ENCODE assay signal across 35 cellular contexts in genomic region chr13:91272235-91272777, GRCh38.
"Had no signal": no experiment of that assay in that cellular context is flagged by ENCODE, and none has a peak within 500 bp of the region (broad histone marks: within the 10 kb centered on the region; RNA-seq: fewer than 3 reads in every experiment).

No MANE protein-coding gene starts in this region.

- H3K9me3 ChIP-seq: MG63 had no signal

- H3K36me3 ChIP-seq: MG63 had no signal

- H3K4me3 ChIP-seq: MG63 had no signal

- DNase-seq: Karpas-422, Kasumi-1, MG63, MM.1S, MV-4-11, NCI-H1048, NCI-H1092, NCI-H1092 treated with DMSO at 0.1 percent for 48 hours, NCI-H1105, NCI-H1105 treated with DMSO at 0.1 percent for 48 hours, NCI-H1417, NCI-H1417 treated with DMSO at 0.1 percent for 48 hours, NCI-H1436, NCI-H1436 treated with DMSO at 0.1 percent for 48 hours, NCI-H146, NCI-H1694, NCI-H1694 treated with DMSO at 0.1 percent for 48 hours, NCI-H187, NCI-H187 treated with DMSO at 0.1 percent for 48 hours, NCI-H1930, NCI-H2029, NCI-H2029 treated with DMSO at 0.1 percent for 48 hours, NCI-H2081, NCI-H2081 treated with DMSO at 0.1 percent for 48 hours, NCI-H2107, NCI-H2171, NCI-H2171 treated with DMSO at 0.1 percent for 48 hours, NCI-H2227 treated with DMSO at 0.1 percent for 48 hours, NCI-H226, NCI-H345, NCI-H446, NCI-H446 treated with DMSO at 0.1 percent for 48 hours, NCI-H510A, NCI-H510A treated with DMSO at 0.1 percent for 48 hours, NCI-H524 had no signal

- H3K27me3 ChIP-seq: MG63 had no signal
